In genomic region chr1:185745165-185745564, GRCh38 we compare ENCODE assay signal across 15 cellular contexts. TPM values are rescaled to one million over a fixed set of nuclear protein-coding genes. Genes with fewer than 3 reads are reported as not detected.
DNase-seq lines count a peak whose midpoint lies in the region; ATAC-seq and TF ChIP-seq lines count a peak whose summit lies in the region.
"Had no signal": no experiment of that assay in that cellular context is flagged by ENCODE, and none has a peak within 500 bp of the region (broad histone marks: within the 10 kb centered on the region; RNA-seq: fewer than 3 reads in every experiment).

No MANE protein-coding gene starts in this region.

- 41% methylated on average over 4 of the region's 4 CpGs for WGBS in esophagus muscularis mucosa

- TF ChIP-seq CTCF in A673 (conservative IDR thresholded peaks at IDR 0.05; ENCODE audit: low read depth, low read length) (no peak), HEK293 (tag by site-specific recombination; IDR thresholded peaks at IDR 0.05) (no peak), esophagus muscularis mucosa (IDR thresholded peaks at IDR 0.05) (no peak), thoracic aorta (IDR thresholded peaks at IDR 0.05) (no peak)

- DNase-seq in A673 (ENCODE audit: low spot score) = no peak
- no peak for DNase-seq in esophagus muscularis mucosa (ENCODE audit: extremely low spot score)
- DNase-seq in thoracic aorta (ENCODE audit: low spot score) = no peak
- DNase-seq in EL = no peak
- no peak for DNase-seq in stimulated activated naive CD4-positive, alpha-beta T cell treated with Interleukin-2 at 50 U/mL for 16 hours (lab: John Stamatoyannopoulos, UW)
- DNase-seq: ACHN; AML-193; Caco-2; CD4-positive, alpha-beta T cell; GDM1; GM23248 had no signal

- H3K4me1 ChIP-seq in A673 (ENCODE audit: insufficient read depth, low read length, poor library complexity, severe bottlenecking) = peaks cover 32% of the 10 kb centered on the region
- H3K4me1 ChIP-seq in HEK293 (ENCODE audit: control insufficient read depth, insufficient read depth, low read length) = no peaks in the 10 kb centered on the region
- peaks cover 0 to 68% (median 41%) of the 10 kb centered on the region in 4 donors for H3K4me1 ChIP-seq in esophagus muscularis mucosa
- H3K4me1 ChIP-seq in thoracic aorta (ENCODE audit: control insufficient read depth in 1 of 2, low read depth in 2 of 2) = peaks cover 12 to 47% of the 10 kb centered on the region in 2 donors
- H3K4me1 ChIP-seq: Caco-2, HAP-1 had no signal

- CTCF ChIA-PET in A673 (lab: Charles Lee) = no interaction called here
- CTCF ChIA-PET in HEK293 (lab: Yijun Ruan, JAX) = no interaction called here

- peaks cover 4% of the 10 kb centered on the region for H3K9me3 ChIP-seq in A673 (ENCODE audit: low read depth, low read length, poor library complexity, severe bottlenecking)
- no peaks in the 10 kb centered on the region for H3K9me3 ChIP-seq in HEK293 (ENCODE audit: control insufficient read depth, insufficient read depth, low read depth, low read length)
- peaks cover 0 to 4% (median 0%) of the 10 kb centered on the region in 4 donors for H3K9me3 ChIP-seq in esophagus muscularis mucosa
- no peaks in the 10 kb centered on the region for H3K9me3 ChIP-seq in thoracic aorta
- H3K9me3 ChIP-seq: HAP-1 had no signal

- no TSS peak for BruUV-seq in A673 (replicated peaks; lab: Mats Ljungman, UMichigan)

- POLR2A ChIA-PET in A673 (lab: Charles Lee; ENCODE audit: low non-redundant PET) (interaction anchor here (0.7 kb wide), 1 partner anchor 253 kb away, joined by 3 read pairs; no protein-coding TSS in a partner anchor), HEK293 (lab: Yijun Ruan, JAX) (no interaction called here)

- TF ChIP-seq POLR2A in esophagus muscularis mucosa (IDR thresholded peaks at IDR 0.05; ENCODE audit: low read depth) = no peak

- TF ChIP-seq EP300 in esophagus muscularis mucosa (IDR thresholded peaks at IDR 0.05) = no peak

- H3K27me3 ChIP-seq in A673 (replicated peaks; ENCODE audit: insufficient read depth, low read depth, low read length, poor library complexity) (no peaks in the 10 kb centered on the region), esophagus muscularis mucosa (no peaks in the 10 kb centered on the region), thoracic aorta (replicated peaks; ENCODE audit: insufficient read depth) (no peaks in the 10 kb centered on the region)

- no peak overlapping the region for H3K4me3 ChIP-seq in A673 (ENCODE audit: low read depth, low read length, poor library complexity, severe bottlenecking)
- no peak overlapping the region for H3K4me3 ChIP-seq in HEK293 (ENCODE audit: low read depth, low read length)
- peak overlapping the region in 1 of 4 donors; percentile 3 for H3K4me3 ChIP-seq in esophagus muscularis mucosa
- H3K4me3 ChIP-seq in thoracic aorta = peak overlapping the region; percentile 35
- H3K4me3 ChIP-seq: GM23248, HAP-1 had no signal

- ATAC-seq in thoracic aorta (ENCODE audit: insufficient number of reproducible peaks, low FRiP score, low read depth) = peak; percentile 11

- H3K36me3 ChIP-seq in A673 (ENCODE audit: insufficient read depth, low read length, poor library complexity, severe bottlenecking) (peaks cover 52% of the 10 kb centered on the region), HEK293 (ENCODE audit: control insufficient read depth in 2 of 2, insufficient read depth in 1 of 2, low read length in 2 of 2) (no peaks in the 10 kb centered on the region), esophagus muscularis mucosa (no peaks in the 10 kb centered on the region), thoracic aorta (no peaks in the 10 kb centered on the region)
- H3K36me3 ChIP-seq: HAP-1 had no signal

- H3K27ac ChIP-seq in A673 (ENCODE audit: low read depth, low read length, poor library complexity, severe bottlenecking) (peak overlapping the region; percentile 20), HEK293 (ENCODE audit: extremely low read depth, low read depth, low read length) (no peak overlapping the region), esophagus muscularis mucosa (replicated peaks in 1 of 4) (peak overlapping the region; percentile 1 to 66 (median 42)), thoracic aorta (peak overlapping the region; percentile 71 to 74)
- H3K27ac ChIP-seq: C4-2B, GM23248, HL-60 had no signal

- intact Hi-C loops in A673 (cut with micrococcal nuclease; ENCODE audit: unreplicated experiment) (no loop called here), esophagus muscularis mucosa (cut with DNase I) (no loop called here)

TF ChIP-seq in HEK293, 187 proteins besides CTCF, POLR2A, EP300 and RAD21:
- no peak for TF ChIP-seq ZNF518A (tag by site-specific recombination; conservative IDR thresholded peaks at IDR 0.05; ENCODE audit: low read depth)
- no peak for TF ChIP-seq ZBTB17 (tag by site-specific recombination; IDR thresholded peaks at IDR 0.05)
- peak; percentile 52; the same call in 1 of the 2 replicates for TF ChIP-seq ATF2 (tag by site-specific recombination; IDR thresholded peaks at IDR 0.05; ENCODE audit: low read depth)
- TF ChIP-seq ZFP3 (tag by site-specific recombination; IDR thresholded peaks at IDR 0.05; ENCODE audit: low read depth) = no peak
TF ChIP-seq in HEK293: peak in this region for 1.

RNA-seq across cellular contexts. Expression of gene HMCN1, which starts 11.0 kb away (rescaled TPM):
- 134 and 182 TPM in 2 replicates for total RNA-seq in A673 (2021)
- 10 to 100 TPM; 53.0 to 87.9 (median 76.8) TPM for total RNA-seq in esophagus muscularis mucosa
- 100 to 1,000 TPM; 142 to 191 TPM for total RNA-seq in thoracic aorta
